ENCODE assay signal across 8 cellular contexts in genomic region chr10:132537713-132538020, GRCh38. TPM values are rescaled to one million over a fixed set of nuclear protein-coding genes. Genes with fewer than 3 reads are reported as not detected.
DNase-seq lines count a peak whose midpoint lies in the region; ATAC-seq and TF ChIP-seq lines count a peak whose summit lies in the region.

Gene INPP5A (plus strand): TSS chr10:132537787. CDS start chr10:132538097, 310 bp downstream.

- peak within 1 kb of the TSS; percentile 71 for H3K4me3 ChIP-seq in WERI-Rb-1 (ENCODE audit: low read depth, low read length)

- H3K36me3 ChIP-seq in WERI-Rb-1 = no peaks in the 10 kb centered on the region

- H3K27me3 ChIP-seq in WERI-Rb-1 (ENCODE audit: insufficient read depth, low read depth, severe bottlenecking) = no peaks in the 10 kb centered on the region

- DNase-seq in WERI-Rb-1 = no peak
- DNase-seq in Right ventricle myocardium superior = no peak
- DNase-seq in pulmonary artery endothelial cell (ENCODE audit: low read depth, low spot score) = no peak
- no peak for DNase-seq in retina

- no peaks in the 10 kb centered on the region for H3K9me3 ChIP-seq in WERI-Rb-1 (ENCODE audit: severe bottlenecking)

- ATAC-seq in GM21390 (IDR thresholded peaks at IDR 0.05; ENCODE audit: unreplicated experiment) (peak; percentile 5), Right ventricle myocardium superior (ENCODE audit: poor library complexity) (no peak), HG02852 (IDR thresholded peaks at IDR 0.05; ENCODE audit: unreplicated experiment) (no peak), GM18870 (IDR thresholded peaks at IDR 0.05; ENCODE audit: unreplicated experiment) (no peak), GM21619 (IDR thresholded peaks at IDR 0.05; ENCODE audit: unreplicated experiment) (no peak)

- H3K27ac ChIP-seq in WERI-Rb-1 = peak within 1 kb of the TSS; percentile 35; the same call in 1 of the 2 replicates

- intact Hi-C loops in Right ventricle myocardium superior (cut with DNase I) = loop anchor here (2.0 to 5.0 kb wide), 2 partner anchors 19 to 75 kb away; no protein-coding TSS in a partner anchor

- TF ChIP-seq CTCF in WERI-Rb-1 (IDR thresholded peaks at IDR 0.05; ENCODE audit: low read depth, low read length) = no peak

RNA-seq across cellular contexts. Expression of gene INPP5A, which starts in this region (rescaled TPM):
- total RNA-seq in Right ventricle myocardium superior (99.1 TPM), pulmonary artery endothelial cell (23.9 and 25.4 TPM in 2 replicates)
